In genomic region chr14:75985618-75986438, GRCh38 we compare ENCODE assay signal across 8 cellular contexts. TPM values are rescaled to one million over a fixed set of nuclear protein-coding genes. Genes with fewer than 3 reads are reported as not detected.
DNase-seq lines count a peak whose midpoint lies in the region; ATAC-seq, FAIRE-seq and TF ChIP-seq lines count a peak whose summit lies in the region.

Gene IFT43 (plus strand): TSS chr14:75985763. CDS start chr14:75985787, 24 bp downstream.

- H3K27me3 ChIP-seq in DOHH2 (ENCODE audit: control insufficient read depth, low read length) (peaks cover 35% of the 10 kb centered on the region), GM23338 (ENCODE audit: insufficient read depth) (peaks cover 35% of the 10 kb centered on the region), neuronal stem cell (ENCODE audit: control insufficient read depth in 3 of 3, insufficient read depth in 3 of 3, low read depth in 1 of 3, low read length in 3 of 3) (peaks cover 0 to 25% (median 20%) of the 10 kb centered on the region in 3 experiments), subcutaneous abdominal adipose tissue (ENCODE audit: control insufficient read depth in 5 of 5, insufficient read depth in 4 of 5, low read length in 5 of 5) (no peaks in the 10 kb centered on the region)

- no peak within 1 kb of the TSS for H2AK5ac ChIP-seq in neuronal stem cell (ENCODE audit: low read depth, low read length)

- peak within 1 kb of the TSS; percentile 78 for H3K27ac Mint-ChIP-seq in GM23338

- in situ Hi-C loops in SK-MEL-5 (cut with HindIII; ENCODE audit: low pct_unique_long_range_greater_than_20kb, low sequenced_read_pairs): loop anchor here (25.0 kb wide), 1 partner anchor 274 kb away; no protein-coding TSS in a partner anchor

- H4K20me1 ChIP-seq in DOHH2 (ENCODE audit: control insufficient read depth, insufficient read depth, low read depth, low read length) (no peaks in the 10 kb centered on the region), GM23338 (replicated peaks; ENCODE audit: insufficient read depth) (no peaks in the 10 kb centered on the region; the same call in none of the 2 replicates)

- H3K9me3 ChIP-seq in DOHH2 (ENCODE audit: control insufficient read depth, insufficient read depth, low read length) (no peaks in the 10 kb centered on the region), neuronal stem cell (replicated peaks in 1 of 2; ENCODE audit: control insufficient read depth in 2 of 2, insufficient read depth in 1 of 2, low read depth in 1 of 2, low read length in 2 of 2) (no peaks in the 10 kb centered on the region), subcutaneous abdominal adipose tissue (ENCODE audit: control insufficient read depth in 5 of 5, low read length in 5 of 5) (no peaks in the 10 kb centered on the region)

- WGBS in neuronal stem cell (ENCODE audit: extremely low coverage in 2 of 2, insufficient read length in 2 of 2, insufficient replicate concordance in 1 of 2), 2 donors: no CpG with 5 or more reads among the region's 52 CpGs

- H4K91ac ChIP-seq in neuronal stem cell (ENCODE audit: low read depth, low read length, poor library complexity): no peak within 1 kb of the TSS

- no peak within 1 kb of the TSS for H3K27ac ChIP-seq in DOHH2 (ENCODE audit: low read depth, low read length)
- H3K27ac ChIP-seq in GM23338 (ENCODE audit: low read depth): 0 out of 2 replicates have a peak within 1 kb of the TSS, but pooled peaks have one; percentile 64
- no peak within 1 kb of the TSS for H3K27ac ChIP-seq in neuronal stem cell (replicated peaks; ENCODE audit: low read length)
- peak within 1 kb of the TSS; percentile 78 for H3K27ac ChIP-seq in subcutaneous abdominal adipose tissue (ENCODE audit: low read depth, low read length)

- no peak within 1 kb of the TSS for H2BK120ac ChIP-seq in neuronal stem cell (ENCODE audit: low read depth, low read length)

- H4K8ac ChIP-seq in neuronal stem cell (ENCODE audit: low read depth, low read length): no peak within 1 kb of the TSS

- DNase-seq in GM23338 (ENCODE audit: low spot score) (peak; percentile 90), LoVo (ENCODE audit: low spot score) (peak; percentile 76), SK-MEL-5 (ENCODE audit: low read depth, low spot score) (peak; percentile 71), frontal cortex (ENCODE audit: low spot score in 2 of 2) (peak; percentile 84 to 87), neuronal stem cell (ENCODE audit: low spot score) (peak; percentile 76)
- peak; percentile 92 for DNase-seq in activated naive CD4-positive, alpha-beta T cell treated with Interleukin-2 at 50 U/mL for 16 hours

- H3K18ac ChIP-seq in neuronal stem cell (ENCODE audit: low read length): peak within 1 kb of the TSS; percentile 89

- H3K4me2 ChIP-seq in DOHH2 (ENCODE audit: low read length): peak within 1 kb of the TSS; percentile 84
- peak within 1 kb of the TSS; percentile 98 for H3K4me2 ChIP-seq in GM23338
- peak within 1 kb of the TSS; percentile 63 for H3K4me2 ChIP-seq in neuronal stem cell (ENCODE audit: insufficient read depth, low read length, poor library complexity, severe bottlenecking)

- H2AFZ ChIP-seq in GM23338 (peak within 1 kb of the TSS; percentile 95), neuronal stem cell (ENCODE audit: low read length) (peak within 1 kb of the TSS; percentile 98)

- H3K4me1 ChIP-seq in DOHH2 (ENCODE audit: control insufficient read depth, low read length) (peaks cover 29% of the 10 kb centered on the region), GM23338 (ENCODE audit: insufficient read depth) (peaks cover 14% of the 10 kb centered on the region), neuronal stem cell (ENCODE audit: control insufficient read depth in 2 of 2, insufficient read depth in 1 of 2, low read depth in 1 of 2, low read length in 2 of 2) (peaks cover 8 to 11% of the 10 kb centered on the region in 2 donors), subcutaneous abdominal adipose tissue (ENCODE audit: control insufficient read depth in 5 of 5, insufficient read depth in 5 of 5, low read length in 5 of 5) (peaks cover 10 to 53% (median 42%) of the 10 kb centered on the region in 5 donors)

- H3F3A ChIP-seq in DOHH2 (ENCODE audit: control insufficient read depth, insufficient read depth) (no peaks in the 10 kb centered on the region; the same call in 1 of the 2 replicates), GM23338 (replicated peaks; ENCODE audit: low read depth) (0 out of 2 replicates have a peak, but pooled peaks cover 2% of the 10 kb centered on the region)

- no peaks in the 10 kb centered on the region; the same call in 2 of the 3 replicates for H3K9me3 Mint-ChIP-seq in GM23338

- H3K9me2 ChIP-seq in DOHH2 (replicated peaks; ENCODE audit: control insufficient read depth, low read length): no peaks in the 10 kb centered on the region
- H3K9me2 ChIP-seq in GM23338 (ENCODE audit: insufficient read depth): no peaks in the 10 kb centered on the region

- H3K4ac ChIP-seq in neuronal stem cell (ENCODE audit: low read length): no peak within 1 kb of the TSS

- no peak within 1 kb of the TSS for H3K14ac ChIP-seq in neuronal stem cell (ENCODE audit: low read length)

- no peak within 1 kb of the TSS for H3K23ac ChIP-seq in neuronal stem cell (ENCODE audit: low read depth, low read length, poor library complexity)

- FAIRE-seq in frontal cortex (lab: Jason Lieb, UNC): no peak

- H3K79me1 ChIP-seq in neuronal stem cell (ENCODE audit: low read depth, low read length): peaks cover 5% of the 10 kb centered on the region

- no peaks in the 10 kb centered on the region for H3K36me3 Mint-ChIP-seq in GM23338 (ENCODE audit: low read depth)

- ATAC-seq in GM23338: peak; percentile 43

- H3K4me3 ChIP-seq in DOHH2 (ENCODE audit: low read length): peak within 1 kb of the TSS; percentile 83
- H3K4me3 ChIP-seq in GM23338: peak within 1 kb of the TSS; percentile 98
- peak within 1 kb of the TSS; percentile 73 to 91 for H3K4me3 ChIP-seq in neuronal stem cell (ENCODE audit: low read length in 2 of 2)
- H3K4me3 ChIP-seq in subcutaneous abdominal adipose tissue (ENCODE audit: low read depth in 1 of 5, low read length in 5 of 5): peak within 1 kb of the TSS; percentile 70 to 88 (median 81)

- H3K79me2 ChIP-seq in DOHH2 (ENCODE audit: control insufficient read depth, low read length) (no peaks in the 10 kb centered on the region), GM23338 (replicated peaks; ENCODE audit: insufficient read depth) (peaks cover 11% of the 10 kb centered on the region; the same call in 1 of the 2 replicates)

- H3K4me3 Mint-ChIP-seq in GM23338: peak within 1 kb of the TSS; percentile 95

- H2BK5ac ChIP-seq in neuronal stem cell (ENCODE audit: low read length): no peak within 1 kb of the TSS

- H3K4me1 Mint-ChIP-seq in GM23338: peaks cover 17% of the 10 kb centered on the region

- H3K9ac ChIP-seq in neuronal stem cell (ENCODE audit: low read depth, low read length, poor library complexity) (peak within 1 kb of the TSS; percentile 79), subcutaneous abdominal adipose tissue (ENCODE audit: low read length in 5 of 5) (peak within 1 kb of the TSS; percentile 75 to 96 (median 88))

- H3K36me3 ChIP-seq in DOHH2 (ENCODE audit: control insufficient read depth, low read length) (no peaks in the 10 kb centered on the region), GM23338 (ENCODE audit: insufficient read depth) (no peaks in the 10 kb centered on the region), neuronal stem cell (replicated peaks in 1 of 2; ENCODE audit: control insufficient read depth in 2 of 2, insufficient read depth in 2 of 2, low read length in 2 of 2) (peaks cover 6 to 23% of the 10 kb centered on the region in 2 donors), subcutaneous abdominal adipose tissue (ENCODE audit: control insufficient read depth in 5 of 5, insufficient read depth in 5 of 5, low read length in 5 of 5) (peaks cover 0 to 8% (median 2%) of the 10 kb centered on the region in 5 donors)

- peaks cover 18% of the 10 kb centered on the region for H3K27me3 Mint-ChIP-seq in GM23338 (ENCODE audit: insufficient read depth, low read depth, poor library complexity)

- no peak within 1 kb of the TSS for H2BK12ac ChIP-seq in neuronal stem cell (ENCODE audit: low read length)

- TF ChIP-seq CTCF in DOHH2 (IDR thresholded peaks at IDR 0.05; ENCODE audit: low read depth, low read length, poor library complexity, severe bottlenecking) (no peak), GM23338 (conservative IDR thresholded peaks at IDR 0.05; ENCODE audit: low read depth in 2 of 2) (no peak)

- no peak within 1 kb of the TSS for H2BK15ac ChIP-seq in neuronal stem cell (ENCODE audit: low read length)

TF ChIP-seq in GM23338, 12 proteins besides CTCF, POLR2A, EP300 and RAD21:
- peak; percentile 33; the same call in 1 of the 2 replicates for TF ChIP-seq ETS1 (IDR thresholded peaks at IDR 0.05)
- TF ChIP-seq POLR2AphosphoS5 (IDR thresholded peaks at IDR 0.05; ENCODE audit: low read depth): peak; percentile 64
- peak; percentile 92 for TF ChIP-seq CREB1 (CRISPR knock-in tag; IDR thresholded peaks at IDR 0.05; ENCODE audit: low read depth)
- TF ChIP-seq STAT1 (IDR thresholded peaks at IDR 0.05; ENCODE audit: unreplicated experiment): no peak

RNA-seq across cellular contexts. Expression of gene IFT43, which starts in this region (rescaled TPM):
- total RNA-seq in GM23338 (2014; rRNA removed; shearing (Covaris generic)): 17.5 and 21.5 TPM in 2 replicates
- polyA plus RNA-seq in GM23338 (2016; fragmentation: Nextera tagmentation; extraction: Ambion mirVana): 43.1 and 49.9 TPM in 2 replicates
- 27.3 and 28.7 TPM in 2 replicates for total RNA-seq in SK-MEL-5 (2014; rRNA removed; shearing (Covaris generic))
- polyA plus RNA-seq in SK-MEL-5 (2015; cell fraction: cytosol; rRNA removed): 8.8 and 22.2 TPM in 2 replicates
- 44.1 and 44.7 TPM in 2 replicates for polyA plus RNA-seq in SK-MEL-5 (2015; cell fraction: nucleus; rRNA removed)
- total RNA-seq in frontal cortex: 31.8 TPM
- 25.4 TPM for polyA plus RNA-seq in neuronal stem cell (2013, experiment 1 of 2)
- 24.9 TPM for polyA plus RNA-seq in neuronal stem cell (2013, experiment 2 of 2)

Comparison
In these comparisons a context has a peak if more than half of its experiments do, and no peak if none do; other contexts are left out.
1. H3K27ac ChIP-seq: peak in GM23338 (single experiment) and subcutaneous abdominal adipose tissue (single experiment); none in DOHH2 (single experiment) and neuronal stem cell (single experiment).
2. Peak in every context shown above with its lines, with median percentiles within 50 percentile points of each other: H3K4me2 ChIP-seq, H3K4me3 ChIP-seq and DNase-seq.